Comparison of ENCODE assay signal across 17 cellular contexts in the genomic region with DNA sequence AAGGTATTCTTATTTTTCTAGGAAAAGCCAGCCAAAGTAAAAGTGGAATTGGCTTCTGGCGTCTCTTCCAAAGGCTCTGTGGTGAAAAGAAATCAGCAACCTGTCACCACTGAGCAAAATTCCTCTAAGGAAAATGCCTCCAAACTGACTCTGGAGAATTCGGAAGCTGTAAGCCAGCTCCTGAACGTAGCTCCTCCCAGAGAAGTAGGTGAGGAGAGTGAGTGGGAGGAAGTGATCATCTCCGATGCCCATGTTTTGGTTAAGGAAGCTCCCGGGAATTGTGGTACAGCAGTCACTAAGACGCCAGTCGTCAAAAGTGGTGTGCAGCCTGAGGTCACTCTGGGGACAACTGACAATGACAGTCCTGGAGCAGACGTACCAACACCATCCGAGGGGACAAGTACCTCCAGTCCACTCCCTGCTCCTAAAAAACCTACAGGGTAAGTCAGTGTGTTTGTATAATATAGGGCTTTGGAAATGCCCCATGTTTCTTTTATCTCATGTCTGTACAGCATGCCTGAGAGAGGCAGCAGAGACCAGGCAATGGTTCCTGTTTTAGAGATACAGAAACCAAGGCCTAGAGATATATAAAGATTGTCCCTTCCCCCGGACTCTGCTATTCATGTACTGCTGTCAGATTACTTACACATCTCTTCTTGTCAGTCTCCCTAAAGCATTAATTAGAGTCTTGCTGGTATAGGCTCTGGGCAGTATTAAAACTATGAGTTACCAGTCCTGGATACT. TPM values are rescaled to one million over a fixed set of nuclear protein-coding genes. Genes with fewer than 3 reads are reported as not detected.
DNase-seq lines count a peak whose midpoint lies in the region; ATAC-seq and TF ChIP-seq lines count a peak whose summit lies in the region.
"Had no signal": no experiment of that assay in that cellular context is flagged by ENCODE, and none has a peak within 500 bp of the region (broad histone marks: within the 10 kb centered on the region; RNA-seq: fewer than 3 reads in every experiment).

No MANE protein-coding gene starts in this region.

- H3K27me3 ChIP-seq in endodermal cell (ENCODE audit: control insufficient read depth, insufficient read depth, low read length, poor library complexity, severe bottlenecking) (no peaks in the 10 kb centered on the region), lung (ENCODE audit: control insufficient read depth, insufficient read depth) (no peaks in the 10 kb centered on the region)
- H3K27me3 ChIP-seq: Peyer's patch, tibial artery had no signal

- ATAC-seq in lung (ENCODE audit: insufficient read depth, low FRiP score) (no peak), mucosa of descending colon (no peak)
- ATAC-seq: activated CD8-positive, alpha-beta T cell treated with anti-CD3 and anti-CD28 coated beads for 36 hours had no signal

- no peak overlapping the region for H3K4me3 ChIP-seq in AG09309 (ENCODE audit: control insufficient read depth, low read depth, low read length)
- no peak overlapping the region for H3K4me3 ChIP-seq in endodermal cell (ENCODE audit: low read length)
- no peak overlapping the region for H3K4me3 ChIP-seq in lung
- H3K4me3 ChIP-seq in mucosa of descending colon, result no peak overlapping the region
- H3K4me3 ChIP-seq: Peyer's patch, tibial artery had no signal

- peaks cover 78% of the 10 kb centered on the region for H3K36me3 Mint-ChIP-seq in endodermal cell (ENCODE audit: low read depth)
- peaks cover 56% of the 10 kb centered on the region for H3K36me3 Mint-ChIP-seq in activated naive CD4-positive, alpha-beta T cell treated with anti-CD3 and anti-CD28 coated beads, Interleukin-2, amount 10 ng/mL, durations not matched to agents 7 days and 5 days
- peaks cover 67% of the 10 kb centered on the region for H3K36me3 Mint-ChIP-seq in activated CD4-positive, alpha-beta memory T cell treated with anti-CD3 and anti-CD28 coated beads, Interleukin-2, amount 10 ng/mL, durations not matched to agents 7 days and 5 days (ENCODE audit: low read depth)

- peaks cover 16% of the 10 kb centered on the region for H3K4me1 Mint-ChIP-seq in endodermal cell
- H3K4me1 Mint-ChIP-seq in activated naive CD4-positive, alpha-beta T cell treated with anti-CD3 and anti-CD28 coated beads, Interleukin-2, amount 10 ng/mL, durations not matched to agents 7 days and 5 days, result peaks cover 15% of the 10 kb centered on the region
- peaks cover 20% of the 10 kb centered on the region for H3K4me1 Mint-ChIP-seq in activated CD4-positive, alpha-beta memory T cell treated with anti-CD3 and anti-CD28 coated beads, Interleukin-2, amount 10 ng/mL, durations not matched to agents 7 days and 5 days
- H3K4me1 Mint-ChIP-seq: memory B cell had no signal

- POLR2A ChIA-PET in activated CD4-positive, alpha-beta memory T cell treated with anti-CD3 and anti-CD28 coated beads, Interleukin-2, amount 10 ng/mL, durations not matched to agents 7 days and 5 days (lab: Charles Lee), result no interaction called here

- H3K9me3 ChIP-seq in endodermal cell (ENCODE audit: control insufficient read depth, low read length) (no peaks in the 10 kb centered on the region), lung (ENCODE audit: control insufficient read depth in 2 of 2, insufficient read depth in 1 of 2, low read length in 1 of 2) (no peaks in the 10 kb centered on the region), mucosa of descending colon (no peaks in the 10 kb centered on the region)
- H3K9me3 ChIP-seq: Peyer's patch, tibial artery had no signal

- H3K36me3 ChIP-seq in endodermal cell (ENCODE audit: control insufficient read depth, insufficient read depth, low read length) (peaks cover 88% of the 10 kb centered on the region), lung (ENCODE audit: control insufficient read depth in 2 of 2, insufficient read depth in 2 of 2, low read length in 2 of 2) (peaks cover 9 to 30% of the 10 kb centered on the region in 2 donors), mucosa of descending colon (ENCODE audit: low read depth) (peaks cover 10% of the 10 kb centered on the region)

- DNase-seq in AG09309 (ENCODE audit: low read depth) (no peak), MV-4-11 (lab: John Stamatoyannopoulos, UW) (peak; percentile 50), endodermal cell (no peak), lung (ENCODE audit: low spot score) (no peak), NCI-H1092 (lab: John Stamatoyannopoulos, UW) (no peak), mucosa of descending colon (no peak)
- no peak for DNase-seq in activated naive CD4-positive, alpha-beta T cell treated with anti-CD3 and anti-CD28 coated beads, Interleukin-2, amount 10 ng/mL, durations not matched to agents 7 days and 5 days
- DNase-seq in activated CD4-positive, alpha-beta memory T cell treated with anti-CD3 and anti-CD28 coated beads, Interleukin-2, amount 10 ng/mL, durations not matched to agents 7 days and 5 days, result no peak
- DNase-seq: activated CD8-positive, alpha-beta T cell treated with anti-CD3 and anti-CD28 coated beads for 36 hours; activated gamma-delta T cell treated with Interleukin-2 at 50 U/mL for 16 hours; NCI-H1105; NCI-H510A; occipital lobe; Peyer's patch; T-helper 9 cell; tibial artery had no signal

- H3K27me3 Mint-ChIP-seq in endodermal cell (ENCODE audit: insufficient read depth), result no peaks in the 10 kb centered on the region
- no peaks in the 10 kb centered on the region for H3K27me3 Mint-ChIP-seq in activated naive CD4-positive, alpha-beta T cell treated with anti-CD3 and anti-CD28 coated beads, Interleukin-2, amount 10 ng/mL, durations not matched to agents 7 days and 5 days
- no peaks in the 10 kb centered on the region for H3K27me3 Mint-ChIP-seq in activated CD4-positive, alpha-beta memory T cell treated with anti-CD3 and anti-CD28 coated beads, Interleukin-2, amount 10 ng/mL, durations not matched to agents 7 days and 5 days
- H3K27me3 Mint-ChIP-seq: activated CD8-positive, alpha-beta T cell treated with anti-CD3 and anti-CD28 coated beads for 36 hours; memory B cell had no signal

- H3K9me3 Mint-ChIP-seq in endodermal cell, result no peaks in the 10 kb centered on the region
- H3K9me3 Mint-ChIP-seq in activated naive CD4-positive, alpha-beta T cell treated with anti-CD3 and anti-CD28 coated beads, Interleukin-2, amount 10 ng/mL, durations not matched to agents 7 days and 5 days, result no peaks in the 10 kb centered on the region
- H3K9me3 Mint-ChIP-seq in activated CD4-positive, alpha-beta memory T cell treated with anti-CD3 and anti-CD28 coated beads, Interleukin-2, amount 10 ng/mL, durations not matched to agents 7 days and 5 days, result no peaks in the 10 kb centered on the region
- H3K9me3 Mint-ChIP-seq: activated CD8-positive, alpha-beta T cell treated with anti-CD3 and anti-CD28 coated beads for 36 hours; memory B cell had no signal

- CTCF ChIA-PET in activated naive CD4-positive, alpha-beta T cell treated with anti-CD3 and anti-CD28 coated beads, Interleukin-2, amount 10 ng/mL, durations not matched to agents 7 days and 5 days (lab: Charles Lee), result no interaction called here
- CTCF ChIA-PET in activated CD4-positive, alpha-beta memory T cell treated with anti-CD3 and anti-CD28 coated beads, Interleukin-2, amount 10 ng/mL, durations not matched to agents 7 days and 5 days (lab: Charles Lee), result interaction anchor here (1.4 kb wide), 1 partner anchor 98 kb away, joined by 3 read pairs; no protein-coding TSS in a partner anchor

- H3K27ac Mint-ChIP-seq in endodermal cell, result peak overlapping the region; percentile 39
- H3K27ac Mint-ChIP-seq in activated naive CD4-positive, alpha-beta T cell treated with anti-CD3 and anti-CD28 coated beads, Interleukin-2, amount 10 ng/mL, durations not matched to agents 7 days and 5 days, result no peak overlapping the region
- H3K27ac Mint-ChIP-seq in activated CD4-positive, alpha-beta memory T cell treated with anti-CD3 and anti-CD28 coated beads, Interleukin-2, amount 10 ng/mL, durations not matched to agents 7 days and 5 days, result no peak overlapping the region
- H3K27ac Mint-ChIP-seq: activated CD8-positive, alpha-beta T cell treated with anti-CD3 and anti-CD28 coated beads for 36 hours; memory B cell had no signal

- H3K9ac ChIP-seq in endodermal cell (ENCODE audit: extremely low read depth, low read length, poor library complexity, severe bottlenecking), result no peak overlapping the region

- TF ChIP-seq CTCF in AG09309 (IDR thresholded peaks at IDR 0.05; ENCODE audit: control insufficient read depth, insufficient read depth, low read depth, low read length, missing control alignments), result peak; percentile 4
- TF ChIP-seq CTCF in endodermal cell (conservative IDR thresholded peaks at IDR 0.05), result no peak
- no peak for TF ChIP-seq CTCF in lung (IDR thresholded peaks at IDR 0.05; ENCODE audit: control extremely low read depth, extremely low read depth)
- TF ChIP-seq CTCF in mucosa of descending colon (IDR thresholded peaks at IDR 0.05), result no peak

- H3K27ac ChIP-seq in endodermal cell (ENCODE audit: low read depth, low read length) (no peak overlapping the region), lung (ENCODE audit: low read depth in 1 of 2, low read length in 1 of 2) (peak overlapping the region; percentile 4 to 73)
- H3K27ac ChIP-seq: Peyer's patch, tibial artery had no signal

- H3K4me3 Mint-ChIP-seq in endodermal cell, result no peak overlapping the region
- H3K4me3 Mint-ChIP-seq in activated naive CD4-positive, alpha-beta T cell treated with anti-CD3 and anti-CD28 coated beads, Interleukin-2, amount 10 ng/mL, durations not matched to agents 7 days and 5 days, result no peak overlapping the region
- H3K4me3 Mint-ChIP-seq in activated CD4-positive, alpha-beta memory T cell treated with anti-CD3 and anti-CD28 coated beads, Interleukin-2, amount 10 ng/mL, durations not matched to agents 7 days and 5 days, result no peak overlapping the region
- H3K4me3 Mint-ChIP-seq: activated CD8-positive, alpha-beta T cell treated with anti-CD3 and anti-CD28 coated beads for 36 hours; memory B cell had no signal

- intact Hi-C loops in mucosa of descending colon (cut with DNase I, micrococcal nuclease), result no loop called here

- WGBS in endodermal cell (ENCODE audit: insufficient coverage in 1 of 2, insufficient read length in 1 of 2), 2 experiments, result 93 to 94% methylated on average over 6 to 10 of the region's 10 CpGs
- 64 to 77% methylated on average over 10 of the region's 10 CpGs for WGBS in lung, 2 donors

- H3K4me1 ChIP-seq in endodermal cell (ENCODE audit: control insufficient read depth, insufficient read depth, low read length) (no peaks in the 10 kb centered on the region), lung (ENCODE audit: control insufficient read depth in 2 of 2, insufficient read depth in 2 of 2, low read length in 2 of 2) (peaks cover 0 to 31% of the 10 kb centered on the region in 2 donors), mucosa of descending colon (ENCODE audit: low read depth) (no peaks in the 10 kb centered on the region)
- H3K4me1 ChIP-seq: Peyer's patch had no signal

RNA-seq across cellular contexts. Expression of a gene that starts 23.9 kb away (rescaled TPM):
- total RNA-seq in endodermal cell, result 10 to 100 TPM; 41.0 to 43.5 TPM
- polyA plus RNA-seq in endodermal cell (2013, experiment 1 of 2), result 28.0 TPM
- 28.3 TPM for polyA plus RNA-seq in endodermal cell (2013, experiment 2 of 2)
- 10 to 100 TPM; 39.1 to 42.3 TPM for total RNA-seq in lung
- 10 to 100 TPM; 22.3 to 22.6 TPM for polyA plus RNA-seq in lung
- 10 to 100 TPM; 41.6 to 44.1 TPM for total RNA-seq in activated CD4-positive, alpha-beta memory T cell treated with anti-CD3 and anti-CD28 coated beads, Interleukin-2, amount 10 ng/mL, durations not matched to agents 7 days and 5 days
- total RNA-seq in mucosa of descending colon, result 10 to 100 TPM; 25.7 to 37.5 (median 31.2) TPM

RNA-seq across cellular contexts. Expression of a gene that starts 24.0 kb away (rescaled TPM):
- 1 to 10 TPM; 3.4 to 3.8 TPM for total RNA-seq in endodermal cell
- 5.8 TPM for polyA plus RNA-seq in endodermal cell (2013, experiment 1 of 2)
- polyA plus RNA-seq in endodermal cell (2013, experiment 2 of 2), result 3.7 TPM
- total RNA-seq in lung, result 1 to 10 TPM; 4.5 to 5.0 TPM
- 1 to 10 TPM; 3.0 to 3.9 TPM for polyA plus RNA-seq in lung
- 1 to 10 TPM; 2.0 to 2.3 TPM for total RNA-seq in activated CD4-positive, alpha-beta memory T cell treated with anti-CD3 and anti-CD28 coated beads, Interleukin-2, amount 10 ng/mL, durations not matched to agents 7 days and 5 days
- 1 to 10 TPM; 3.0 to 4.3 (median 4.2) TPM for total RNA-seq in mucosa of descending colon
